ENCODE assay signal across 14 cellular contexts in the genomic region with DNA sequence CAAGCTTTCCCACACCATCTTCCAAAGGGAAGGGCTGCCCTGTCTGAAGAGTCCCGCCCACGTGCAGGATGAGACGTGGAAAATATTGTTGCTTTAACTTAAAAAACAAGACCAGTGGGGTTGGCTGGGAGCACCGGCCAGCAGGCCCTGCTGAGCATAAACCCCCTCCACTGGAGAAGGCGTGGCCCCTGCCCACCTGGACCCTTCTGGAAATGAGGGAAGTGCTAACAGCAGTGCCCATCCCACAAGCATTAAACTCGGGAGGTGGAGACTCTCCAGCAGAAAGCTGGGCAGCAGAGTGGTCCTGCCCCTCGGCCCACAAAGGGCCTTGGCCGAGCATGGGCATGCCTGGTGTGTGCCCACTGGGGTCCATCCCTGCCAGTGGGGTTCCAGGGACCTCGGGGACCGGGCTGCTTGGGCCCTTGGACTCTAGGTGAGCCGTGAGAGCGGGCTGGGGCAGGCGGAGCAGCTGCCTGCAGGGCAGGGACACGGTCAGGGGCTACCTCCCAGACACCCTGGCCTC.
"Had no signal": no experiment of that assay in that cellular context is flagged by ENCODE, and none has a peak within 500 bp of the region (broad histone marks: within the 10 kb centered on the region; RNA-seq: fewer than 3 reads in every experiment).

No MANE protein-coding gene starts in this region.

- ATAC-seq: left colon, mucosa of descending colon had no signal

- DNase-seq: cerebellar nuclear complex; colonic mucosa; dermis blood vessel endothelial cell; esophagus squamous epithelium; foreskin fibroblast; left colon; mammary epithelial cell; mucosa of descending colon; small intestine; stimulated activated CD4-positive, alpha-beta T cell treated with anti-CD3 and anti-CD28 coated beads, Interleukin-12 subunit alpha, Interleukin-12 subunit beta, amount 100 ng/mL, for 4 hours; testis had no signal

- H3K27ac ChIP-seq: colonic mucosa, esophagus squamous epithelium, testis, tibial nerve had no signal

- H3K4me1 ChIP-seq: colonic mucosa had no signal

- H3K9me3 ChIP-seq: colonic mucosa, esophagus squamous epithelium, mucosa of descending colon, testis, tibial nerve had no signal

- H3K4me3 Mint-ChIP-seq: naive thymus-derived CD8-positive, alpha-beta T cell; stimulated activated naive CD8-positive, alpha-beta T cell treated with anti-CD3 and anti-CD28 coated beads, Interleukin-15, Interleukin-2, amounts not matched to agents 100 ng/mL and 50 ng/mL, for 24 hours had no signal

- H3K27me3 ChIP-seq: colonic mucosa, esophagus squamous epithelium, testis, tibial nerve had no signal

- H3K4me3 ChIP-seq: colonic mucosa, esophagus squamous epithelium, mucosa of descending colon, testis, tibial nerve had no signal

- H3K27ac Mint-ChIP-seq: naive thymus-derived CD8-positive, alpha-beta T cell; stimulated activated naive CD8-positive, alpha-beta T cell treated with anti-CD3 and anti-CD28 coated beads, Interleukin-15, Interleukin-2, amounts not matched to agents 100 ng/mL and 50 ng/mL, for 24 hours had no signal

- H3K27me3 Mint-ChIP-seq: naive thymus-derived CD8-positive, alpha-beta T cell; stimulated activated naive CD8-positive, alpha-beta T cell treated with anti-CD3 and anti-CD28 coated beads, Interleukin-15, Interleukin-2, amounts not matched to agents 100 ng/mL and 50 ng/mL, for 24 hours had no signal

- H3K9me3 Mint-ChIP-seq: naive thymus-derived CD8-positive, alpha-beta T cell; stimulated activated naive CD8-positive, alpha-beta T cell treated with anti-CD3 and anti-CD28 coated beads, Interleukin-15, Interleukin-2, amounts not matched to agents 100 ng/mL and 50 ng/mL, for 24 hours had no signal
